Comparison of ENCODE assay signal across 27 cellular contexts in the genomic region with DNA sequence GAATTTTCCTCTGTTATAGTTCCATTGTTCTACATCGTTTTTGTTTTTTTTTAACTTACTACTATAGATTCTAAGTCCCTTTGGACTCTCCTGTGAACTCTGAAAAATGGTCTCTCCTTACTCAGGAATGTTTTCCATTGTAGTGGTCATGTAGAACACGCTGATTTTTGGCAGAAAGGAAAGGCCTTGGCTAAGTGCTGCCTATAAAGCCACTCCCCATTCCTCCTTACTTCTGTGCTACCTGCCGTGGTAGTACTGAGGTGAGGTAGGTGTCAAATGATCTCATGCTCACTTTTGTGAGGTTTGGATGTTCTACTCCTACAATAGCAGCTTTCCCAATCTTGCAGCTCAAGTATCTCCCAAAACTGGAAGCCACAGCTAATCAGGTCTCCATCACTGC.
"Had no signal": no experiment of that assay in that cellular context is flagged by ENCODE, and none has a peak within 500 bp of the region (broad histone marks: within the 10 kb centered on the region; RNA-seq: fewer than 3 reads in every experiment).

No MANE protein-coding gene starts in this region.

- H3K27me3 Mint-ChIP-seq: progenitor cell of endocrine pancreas had no signal

- H3K36me3 Mint-ChIP-seq: stimulated activated effector memory CD8-positive, alpha-beta T cell treated with anti-CD3 and anti-CD28 coated beads, Interleukin-12 subunit alpha, Interleukin-12 subunit beta, amount 100 ng/mL, for 72 hours; type B pancreatic cell had no signal

- H2AFZ ChIP-seq: neural progenitor cell, parathyroid adenoma had no signal

- H3K79me2 ChIP-seq: parathyroid adenoma had no signal

- H3K27ac Mint-ChIP-seq: natural killer cell; neural progenitor cell; progenitor cell of endocrine pancreas; stimulated activated effector memory CD8-positive, alpha-beta T cell treated with anti-CD3 and anti-CD28 coated beads, Interleukin-12 subunit alpha, Interleukin-12 subunit beta, amount 100 ng/mL, for 72 hours; stimulated activated naive B cell treated with anti-CD40 and anti-IgM and Interleukin-4, amounts not matched to agents 10 μg/mL and 1 μg/mL and 100 μg/mL, for 72 hours; stimulated activated naive CD8-positive, alpha-beta T cell treated with anti-CD3 and anti-CD28 coated beads, Interleukin-15, Interleukin-2, amounts not matched to agents 100 ng/mL and 50 ng/mL, for 24 hours; type B pancreatic cell had no signal

- H3K4me2 ChIP-seq: neural progenitor cell had no signal

- H3K4me3 ChIP-seq: neural progenitor cell, ovary, psoas muscle, right lobe of liver, sigmoid colon, stomach, thoracic aorta, thyroid gland, tibial nerve, vagina had no signal

- ATAC-seq: natural killer cell; psoas muscle; right cardiac atrium; right lobe of liver; stimulated activated effector memory CD8-positive, alpha-beta T cell treated with anti-CD3 and anti-CD28 coated beads, Interleukin-12 subunit alpha, Interleukin-12 subunit beta, amount 100 ng/mL, for 72 hours; stimulated activated naive B cell treated with anti-CD40 and anti-IgM and Interleukin-4, amounts not matched to agents 10 μg/mL and 1 μg/mL and 100 μg/mL, for 72 hours had no signal

- H3K4me1 ChIP-seq: neural progenitor cell, parathyroid adenoma, psoas muscle, right lobe of liver, sigmoid colon, stomach, thyroid gland, tibial nerve, vagina had no signal

- H3K27me3 ChIP-seq: neural progenitor cell, ovary, right lobe of liver, sigmoid colon, stomach, thyroid gland, tibial nerve, vagina had no signal

- H3K9me3 ChIP-seq: ovary, right lobe of liver, thyroid gland, vagina had no signal

- H3K4me3 Mint-ChIP-seq: natural killer cell; nephron; neural progenitor cell; stimulated activated effector memory CD8-positive, alpha-beta T cell treated with anti-CD3 and anti-CD28 coated beads, Interleukin-12 subunit alpha, Interleukin-12 subunit beta, amount 100 ng/mL, for 72 hours; stimulated activated naive B cell treated with anti-CD40 and anti-IgM and Interleukin-4, amounts not matched to agents 10 μg/mL and 1 μg/mL and 100 μg/mL, for 72 hours; stimulated activated naive CD8-positive, alpha-beta T cell treated with anti-CD3 and anti-CD28 coated beads, Interleukin-15, Interleukin-2, amounts not matched to agents 100 ng/mL and 50 ng/mL, for 24 hours; type B pancreatic cell had no signal

- H3K9ac ChIP-seq: neural progenitor cell, parathyroid adenoma had no signal

- H3K4me1 Mint-ChIP-seq: natural killer cell; nephron; stimulated activated effector memory CD8-positive, alpha-beta T cell treated with anti-CD3 and anti-CD28 coated beads, Interleukin-12 subunit alpha, Interleukin-12 subunit beta, amount 100 ng/mL, for 72 hours; stimulated activated naive B cell treated with anti-CD40 and anti-IgM and Interleukin-4, amounts not matched to agents 10 μg/mL and 1 μg/mL and 100 μg/mL, for 72 hours had no signal

- H3K36me3 ChIP-seq: neural progenitor cell, ovary, right lobe of liver, sigmoid colon, stomach, thoracic aorta, thyroid gland, vagina had no signal

- H3K27ac ChIP-seq: neural progenitor cell, ovary, parathyroid adenoma, psoas muscle, right lobe of liver, sigmoid colon, stomach, thoracic aorta, thyroid gland, tibial nerve, vagina had no signal

- DNase-seq: natural killer cell; occipital lobe; ovary; posterior cingulate gyrus; psoas muscle; right cardiac atrium; right lobe of liver; sigmoid colon; small intestine; stimulated activated CD4-positive, alpha-beta T cell treated with anti-CD3 and anti-CD28 coated beads, Interleukin-15, amount 100 ng/mL, for 24 hours; stimulated activated CD4-positive, alpha-beta T cell treated with anti-CD3 and anti-CD28 coated beads, Interleukin-2, amount 100 ng/mL, for 24 hours; stimulated activated CD4-positive, alpha-beta T cell treated with anti-CD3 and anti-CD28 coated beads, Interleukin-2, amount 100 ng/mL, for 48 hours; stimulated activated CD4-positive, alpha-beta T cell treated with anti-CD3 and anti-CD28 coated beads, Interleukin-4, amount 100 ng/mL, for 24 hours; stimulated activated naive B cell treated with anti-CD40 and anti-IgM and Interleukin-4, amounts not matched to agents 10 μg/mL and 1 μg/mL and 100 μg/mL, for 72 hours; stimulated activated naive CD4-positive, alpha-beta T cell treated with Interleukin-2 at 50 U/mL for 16 hours; stomach; thyroid gland had no signal
